ENCODE assay signal across 8 cellular contexts in genomic region chr18:58135170-58135569, GRCh38.
DNase-seq lines count a peak whose midpoint lies in the region; ATAC-seq, FAIRE-seq and TF ChIP-seq lines count a peak whose summit lies in the region.

No MANE protein-coding gene starts in this region.

- no peaks in the 10 kb centered on the region for H3K9me2 ChIP-seq in SK-N-SH

- no peaks in the 10 kb centered on the region for H3K36me3 ChIP-seq in BLaER1
- H3K36me3 ChIP-seq in SK-N-SH (replicated peaks in 1 of 2; ENCODE audit: control insufficient read depth in 1 of 2, insufficient read depth in 2 of 2, low read length in 1 of 2) = no peaks in the 10 kb centered on the region
- H3K36me3 ChIP-seq in kidney (ENCODE audit: control insufficient read depth in 1 of 2, insufficient read depth in 2 of 2, low read length in 2 of 2) = no peaks in the 10 kb centered on the region

- no peak overlapping the region for H3K27ac ChIP-seq in BLaER1
- no peak overlapping the region for H3K27ac ChIP-seq in SK-N-SH (ENCODE audit: low read depth in 2 of 2, low read length in 1 of 2)
- H3K27ac ChIP-seq in kidney (ENCODE audit: low read depth in 2 of 2, low read length in 2 of 2) = peak overlapping the region; percentile 81 to 95

- no peak for TF ChIP-seq CTCF in SK-N-SH (IDR thresholded peaks at IDR 0.05)
- TF ChIP-seq CTCF in kidney (IDR thresholded peaks at IDR 0.05; ENCODE audit: borderline replicate concordance, extremely low read depth, insufficient read depth) = no peak

- FAIRE-seq in kidney (lab: Jason Lieb, UNC) = no peak

- POLR2A ChIA-PET in SK-N-SH (lab: Yijun Ruan, JAX) = no interaction called here

- DNase-seq in SK-N-SH = no peak
- no peak for DNase-seq in kidney
- no peak for DNase-seq in effector CD4-positive, alpha-beta T cell
- DNase-seq in NCI-H524 treated with DMSO at 0.1 percent for 48 hours (lab: John Stamatoyannopoulos, UW) = no peak
- no peak for DNase-seq in left ventricle myocardium superior
- no peak for DNase-seq in NCI-H187 (lab: John Stamatoyannopoulos, UW)

- ATAC-seq in GM21390 (IDR thresholded peaks at IDR 0.05; ENCODE audit: unreplicated experiment) (peak; percentile 58), left ventricle myocardium superior (no peak)

- CTCF ChIA-PET in SK-N-SH (lab: Yijun Ruan, JAX) = interaction anchor here (0.6 to 5.3 kb wide), 34 partner anchors 9 to 362 kb away, joined by 3 to 51 read pairs (median 5); partner anchors contain the start of gene NEDD4L

- H3K9me3 ChIP-seq in BLaER1 (peaks cover 2% of the 10 kb centered on the region; the same call in 1 of the 2 replicates), SK-N-SH (no peaks in the 10 kb centered on the region), kidney (ENCODE audit: control insufficient read depth in 1 of 2, low read length in 2 of 2) (no peaks in the 10 kb centered on the region)

- no peaks in the 10 kb centered on the region for H3K79me2 ChIP-seq in SK-N-SH (ENCODE audit: insufficient read depth)

- H3K4me3 ChIP-seq in BLaER1 = no peak overlapping the region
- H3K4me3 ChIP-seq in SK-N-SH (ENCODE audit: low read depth in 2 of 2, low read length in 1 of 2) = no peak overlapping the region
- H3K4me3 ChIP-seq in kidney (ENCODE audit: low read length in 2 of 2) = peak overlapping the region in 1 of 2 donors; percentile 23

- H2AFZ ChIP-seq in SK-N-SH (ENCODE audit: low read depth) = no peak overlapping the region

- H3K4me2 ChIP-seq in BLaER1 (peak overlapping the region; percentile 11; the same call in 1 of the 2 replicates), SK-N-SH (no peak overlapping the region)

- H3K4me1 ChIP-seq in BLaER1 (peaks cover 54% of the 10 kb centered on the region), SK-N-SH (ENCODE audit: control insufficient read depth in 1 of 2, insufficient read depth in 2 of 2, low read depth in 1 of 2, low read length in 1 of 2) (no peaks in the 10 kb centered on the region; a peak in 1 of 4 replicates), kidney (ENCODE audit: control insufficient read depth in 1 of 2, insufficient read depth in 1 of 2, low read depth in 1 of 2, low read length in 2 of 2) (peaks cover 17 to 37% of the 10 kb centered on the region in 2 donors)

- 57% methylated on average over 5 of the region's 5 CpGs for WGBS in SK-N-SH (ENCODE audit: low lambda C conversion rate)

- no peak for TF ChIP-seq RAD21 in SK-N-SH (IDR thresholded peaks at IDR 0.05; ENCODE audit: low read length)

- intact Hi-C loops in kidney (cut with DNase I) = no loop called here
- intact Hi-C loops in left ventricle myocardium superior (cut with micrococcal nuclease) = no loop called here

- H3F3A ChIP-seq in SK-N-SH (replicated peaks; ENCODE audit: insufficient read depth) = no peaks in the 10 kb centered on the region

- H4K20me1 ChIP-seq in BLaER1 (peaks cover 40% of the 10 kb centered on the region), SK-N-SH (ENCODE audit: insufficient read depth) (no peaks in the 10 kb centered on the region)

- no peak overlapping the region for H3K9ac ChIP-seq in BLaER1
- H3K9ac ChIP-seq in SK-N-SH = no peak overlapping the region
- no peak overlapping the region for H3K9ac ChIP-seq in kidney (ENCODE audit: low read length in 2 of 2)

- TF ChIP-seq EP300 in SK-N-SH (IDR thresholded peaks at IDR 0.05; ENCODE audit: borderline replicate concordance in 1 of 2, low read depth in 1 of 2, low read length in 1 of 2) = no peak

- no peaks in the 10 kb centered on the region for H3K27me3 ChIP-seq in BLaER1
- H3K27me3 ChIP-seq in SK-N-SH (ENCODE audit: insufficient read depth) = no peaks in the 10 kb centered on the region

TF ChIP-seq in SK-N-SH, 30 proteins besides CTCF, POLR2A, EP300 and RAD21:
- no peak for TF ChIP-seq MAX (IDR thresholded peaks at IDR 0.05; ENCODE audit: low read depth)
- TF ChIP-seq TCF12 (IDR thresholded peaks at IDR 0.05) = peak; percentile 50; the same call in 1 of the 2 replicates
- TF ChIP-seq PBX3 (IDR thresholded peaks at IDR 0.05) = peak; percentile 45; the same call in 1 of the 2 replicates

Comparison
In these comparisons a context has a peak if more than half of its experiments do, and no peak if none do; other contexts are left out.
1. H3K27ac ChIP-seq: peak in kidney (2 of 2); none in BLaER1 (single experiment) and SK-N-SH (0 of 2).